Comparison of ENCODE assay signal across 16 cellular contexts in the genomic region with DNA sequence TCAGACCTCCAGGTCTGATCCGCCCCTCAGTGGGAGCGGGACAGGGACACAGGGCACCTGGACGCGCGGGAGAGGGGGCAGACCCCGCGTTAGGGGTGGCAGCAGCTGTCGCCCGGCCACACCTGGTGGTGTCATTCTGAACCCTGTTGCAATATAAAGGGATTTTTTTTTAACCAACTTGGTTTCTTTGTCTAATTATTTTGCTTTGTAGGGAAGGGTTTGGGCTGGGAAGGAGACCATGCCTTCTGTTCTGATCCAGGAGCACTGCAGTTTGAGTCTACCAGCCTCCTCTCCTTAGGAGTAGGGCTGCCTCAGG. TPM values are rescaled to one million over a fixed set of nuclear protein-coding genes. Genes with fewer than 3 reads are reported as not detected.
DNase-seq lines count a peak whose midpoint lies in the region; ATAC-seq and TF ChIP-seq lines count a peak whose summit lies in the region.
"Had no signal": no experiment of that assay in that cellular context is flagged by ENCODE, and none has a peak within 500 bp of the region (broad histone marks: within the 10 kb centered on the region; RNA-seq: fewer than 3 reads in every experiment).

No MANE protein-coding gene starts in this region.

- ATAC-seq in GM23338: no peak
- ATAC-seq in T-helper 17 cell: no peak
- no peak for ATAC-seq in GM18858 (IDR thresholded peaks at IDR 0.05; ENCODE audit: unreplicated experiment)

- H3K27me3 Mint-ChIP-seq in GM23338 (ENCODE audit: insufficient read depth, low read depth, poor library complexity) (peaks cover 28% of the 10 kb centered on the region), T-helper 17 cell (peaks cover 45% of the 10 kb centered on the region)

- H3K9me3 Mint-ChIP-seq in GM23338: no peaks in the 10 kb centered on the region
- H3K9me3 Mint-ChIP-seq: activated naive CD8-positive, alpha-beta T cell treated with anti-CD3 and anti-CD28 coated beads for 36 hours; IgD-negative memory B cell; stimulated activated naive CD8-positive, alpha-beta T cell treated with anti-CD3 and anti-CD28 coated beads, Interleukin-15, Interleukin-2, amounts not matched to agents 100 ng/mL and 50 ng/mL, for 24 hours had no signal

- H4K20me1 ChIP-seq in GM23338 (replicated peaks; ENCODE audit: insufficient read depth) (no peaks in the 10 kb centered on the region), osteoblast (ENCODE audit: insufficient read depth, low read length) (no peaks in the 10 kb centered on the region)

- no peaks in the 10 kb centered on the region for H3K9me2 ChIP-seq in GM23338 (ENCODE audit: insufficient read depth)

- H3K36me3 ChIP-seq in GM23338 (ENCODE audit: insufficient read depth) (no peaks in the 10 kb centered on the region), iPS-15b (ENCODE audit: control insufficient read depth, insufficient read depth, low read length) (peaks cover 4% of the 10 kb centered on the region), osteoblast (ENCODE audit: insufficient read depth, low read length) (no peaks in the 10 kb centered on the region)
- H3K36me3 ChIP-seq: prostate gland, upper lobe of left lung had no signal

- H3K9me3 ChIP-seq in T-helper 17 cell (ENCODE audit: control insufficient read depth, low read length, poor library complexity, severe bottlenecking) (no peaks in the 10 kb centered on the region), iPS-15b (ENCODE audit: control insufficient read depth, insufficient read depth, low read length) (no peaks in the 10 kb centered on the region), osteoblast (ENCODE audit: low read depth, low read length) (no peaks in the 10 kb centered on the region)
- H3K9me3 ChIP-seq: prostate gland had no signal

- TF ChIP-seq CTCF in GM23338 (conservative IDR thresholded peaks at IDR 0.05; ENCODE audit: low read depth in 2 of 2): no peak
- TF ChIP-seq CTCF in osteoblast (IDR thresholded peaks at IDR 0.05; ENCODE audit: extremely low read depth, low read depth, low read length): no peak

- H3K27ac Mint-ChIP-seq in GM23338: no peak overlapping the region
- H3K27ac Mint-ChIP-seq in T-helper 17 cell: no peak overlapping the region
- H3K27ac Mint-ChIP-seq: activated naive CD8-positive, alpha-beta T cell treated with anti-CD3 and anti-CD28 coated beads for 36 hours; IgD-negative memory B cell; naive thymus-derived CD4-positive, alpha-beta T cell; stimulated activated naive CD8-positive, alpha-beta T cell treated with anti-CD3 and anti-CD28 coated beads, Interleukin-15, Interleukin-2, amounts not matched to agents 100 ng/mL and 50 ng/mL, for 24 hours had no signal

- no peaks in the 10 kb centered on the region for H3K79me2 ChIP-seq in GM23338 (replicated peaks; ENCODE audit: insufficient read depth)
- H3K79me2 ChIP-seq in osteoblast (ENCODE audit: insufficient read depth, low read length): no peaks in the 10 kb centered on the region

- H3K27ac ChIP-seq in GM23338 (ENCODE audit: low read depth) (no peak overlapping the region), osteoblast (ENCODE audit: low read depth, low read length) (no peak overlapping the region)
- H3K27ac ChIP-seq: prostate gland, skin epidermis, upper lobe of left lung had no signal

- H3K27me3 ChIP-seq in GM23338 (ENCODE audit: insufficient read depth) (peaks cover 29% of the 10 kb centered on the region), iPS-15b (ENCODE audit: control insufficient read depth, insufficient read depth, low read length) (peaks cover 22% of the 10 kb centered on the region), osteoblast (ENCODE audit: insufficient read depth, low read length) (peaks cover 8% of the 10 kb centered on the region)

- H3F3A ChIP-seq in GM23338 (replicated peaks; ENCODE audit: low read depth): no peaks in the 10 kb centered on the region; the same call in 1 of the 2 replicates

- H3K4me1 Mint-ChIP-seq in GM23338 (peaks cover 2% of the 10 kb centered on the region), T-helper 17 cell (peaks cover 4% of the 10 kb centered on the region)

- DNase-seq in GM23338 (ENCODE audit: low spot score): no peak
- DNase-seq in T-helper 17 cell: no peak
- peak; percentile 84 for DNase-seq in osteoblast (ENCODE audit: insufficient read length, low spot score, missing footprints)
- no peak for DNase-seq in DMS53 treated with DMSO at 0.1 percent for 48 hours (lab: John Stamatoyannopoulos, UW; ENCODE audit: unreplicated experiment)
- no peak for DNase-seq in SW 1271 (lab: John Stamatoyannopoulos, UW)
- DNase-seq in foreskin melanocyte: no peak
- DNase-seq: activated CD4-positive, alpha-beta T cell treated with anti-CD3 and anti-CD28 coated beads for 1 hour had no signal

- H3K4me3 Mint-ChIP-seq in GM23338 (peak overlapping the region; percentile 33; the same call in 2 of the 3 replicates), T-helper 17 cell (peak overlapping the region; percentile 39)
- H3K4me3 Mint-ChIP-seq: activated naive CD8-positive, alpha-beta T cell treated with anti-CD3 and anti-CD28 coated beads for 36 hours; stimulated activated naive CD8-positive, alpha-beta T cell treated with anti-CD3 and anti-CD28 coated beads, Interleukin-15, Interleukin-2, amounts not matched to agents 100 ng/mL and 50 ng/mL, for 24 hours had no signal

- H3K4me2 ChIP-seq in GM23338 (peak overlapping the region; percentile 89), osteoblast (ENCODE audit: insufficient read depth, low read length) (peak overlapping the region; percentile 80)

- H3K4me1 ChIP-seq in GM23338 (ENCODE audit: insufficient read depth) (no peaks in the 10 kb centered on the region), iPS-15b (ENCODE audit: control insufficient read depth, insufficient read depth, low read length) (peaks cover 2% of the 10 kb centered on the region), osteoblast (ENCODE audit: insufficient read depth, low read length) (peaks cover 6% of the 10 kb centered on the region)

- H2AFZ ChIP-seq in GM23338: peak overlapping the region; percentile 94
- no peak overlapping the region for H2AFZ ChIP-seq in osteoblast (ENCODE audit: low read length)

- peak overlapping the region; percentile 47 for H3K9ac ChIP-seq in iPS-15b (ENCODE audit: low read depth, low read length)

- peaks cover 6% of the 10 kb centered on the region; the same call in 1 of the 3 replicates for H3K36me3 Mint-ChIP-seq in GM23338 (ENCODE audit: low read depth)
- peaks cover 5% of the 10 kb centered on the region for H3K36me3 Mint-ChIP-seq in T-helper 17 cell (ENCODE audit: low read depth)
- H3K36me3 Mint-ChIP-seq: activated naive CD8-positive, alpha-beta T cell treated with anti-CD3 and anti-CD28 coated beads for 36 hours; IgD-negative memory B cell; naive thymus-derived CD4-positive, alpha-beta T cell had no signal

- peak overlapping the region; percentile 64 for H3K4me3 ChIP-seq in GM23338
- H3K4me3 ChIP-seq in iPS-15b (ENCODE audit: low read depth, low read length): peak overlapping the region; percentile 60
- no peak overlapping the region for H3K4me3 ChIP-seq in osteoblast (ENCODE audit: insufficient read depth, low read length)

TF ChIP-seq in GM23338, 12 proteins besides CTCF, POLR2A, EP300 and RAD21:
- TF ChIP-seq EZH2phosphoT487 (IDR thresholded peaks at IDR 0.05; ENCODE audit: unreplicated experiment) (no peak), JUNB (IDR thresholded peaks at IDR 0.05; ENCODE audit: unreplicated experiment) (no peak), NANOG (IDR thresholded peaks at IDR 0.05; ENCODE audit: borderline replicate concordance) (no peak), STAT1 (IDR thresholded peaks at IDR 0.05; ENCODE audit: unreplicated experiment) (no peak), ZNF114 (CRISPR knock-in tag; IDR thresholded peaks at IDR 0.05) (no peak)
TF ChIP-seq in GM23338: peak in this region for 0.

RNA-seq across cellular contexts. Expression of a gene that starts 10.9 kb away (rescaled TPM):
- 98.1 and 103 TPM in 2 replicates for total RNA-seq in GM23338 (2014; rRNA removed; shearing (Covaris generic))
- polyA plus RNA-seq in GM23338 (2016; fragmentation: Nextera tagmentation; extraction: Ambion mirVana): 65.8 and 72.5 TPM in 2 replicates
- total RNA-seq in T-helper 17 cell (not detected), osteoblast (134 and 195 TPM in 2 replicates)
- polyA plus RNA-seq: IgD-negative memory B cell; naive thymus-derived CD4-positive, alpha-beta T cell had no signal

Comparison
In these comparisons a context has a peak if more than half of its experiments do, and no peak if none do; other contexts are left out.
1. RNA of a gene that starts 10.9 kb away (total RNA-seq): 134 to 195 TPM in osteoblast and 98.1 to 103 TPM in GM23338; not detected in T-helper 17 cell; every median in the first group is over 10 times any median in the second.